ENCODE assay signal across 17 cellular contexts in the genomic region with DNA sequence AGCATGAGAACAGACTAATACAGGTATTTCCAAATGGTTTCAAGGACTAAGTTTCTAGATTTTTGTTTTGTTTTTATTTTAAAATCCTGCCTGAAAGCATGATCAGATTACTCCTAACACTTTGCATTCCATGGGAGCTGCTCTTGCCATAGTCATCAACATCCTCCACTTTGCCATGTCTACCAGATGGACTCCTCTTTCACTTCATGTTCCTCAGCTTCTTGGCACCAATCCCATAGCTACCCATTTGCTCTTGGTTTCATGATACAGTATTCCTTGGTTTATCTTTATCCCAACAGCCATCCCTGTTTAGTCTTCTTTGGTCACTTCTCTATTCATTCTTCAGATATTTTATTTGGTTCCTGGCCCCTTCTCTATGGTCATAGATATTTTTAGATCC.
DNase-seq lines count a peak whose midpoint lies in the region; ATAC-seq and TF ChIP-seq lines count a peak whose summit lies in the region.
"Had no signal": no experiment of that assay in that cellular context is flagged by ENCODE, and none has a peak within 500 bp of the region (broad histone marks: within the 10 kb centered on the region; RNA-seq: fewer than 3 reads in every experiment).

No MANE protein-coding gene starts in this region.

- no peaks in the 10 kb centered on the region for H3K36me3 ChIP-seq in neural progenitor cell

- H3K36me3 Mint-ChIP-seq in activated naive CD8-positive, alpha-beta T cell treated with anti-CD3 and anti-CD28 coated beads for 36 hours = peaks cover 59% of the 10 kb centered on the region
- peaks cover 9% of the 10 kb centered on the region for H3K36me3 Mint-ChIP-seq in neural progenitor cell

- no peak overlapping the region for H3K4me2 ChIP-seq in neural progenitor cell

- H3K4me1 Mint-ChIP-seq in activated naive CD8-positive, alpha-beta T cell treated with anti-CD3 and anti-CD28 coated beads for 36 hours = peaks cover 14% of the 10 kb centered on the region
- no peaks in the 10 kb centered on the region for H3K4me1 Mint-ChIP-seq in neural progenitor cell

- H3K79me2 ChIP-seq in neural progenitor cell (ENCODE audit: low read depth) = no peaks in the 10 kb centered on the region

- H2AFZ ChIP-seq in neural progenitor cell (replicated peaks) = no peak overlapping the region

- H3K9ac ChIP-seq in neural progenitor cell = no peak overlapping the region

- H3K9me3 Mint-ChIP-seq in activated naive CD8-positive, alpha-beta T cell treated with anti-CD3 and anti-CD28 coated beads for 36 hours = peaks cover 8% of the 10 kb centered on the region
- H3K9me3 Mint-ChIP-seq in neural progenitor cell = peaks cover 2% of the 10 kb centered on the region

- H3K4me3 ChIP-seq in AG04450 (ENCODE audit: low read depth, low read length) (no peak overlapping the region), neural progenitor cell (no peak overlapping the region)
- H3K4me3 ChIP-seq: heart left ventricle, psoas muscle had no signal

- TF ChIP-seq CTCF in AG04450 (IDR thresholded peaks at IDR 0.05; ENCODE audit: low read depth, low read length) (no peak), foreskin keratinocyte (conservative IDR thresholded peaks at IDR 0.05) (no peak), neural progenitor cell (IDR thresholded peaks at IDR 0.05) (no peak)

- no peak overlapping the region for H3K4me3 Mint-ChIP-seq in activated naive CD8-positive, alpha-beta T cell treated with anti-CD3 and anti-CD28 coated beads for 36 hours
- H3K4me3 Mint-ChIP-seq in neural progenitor cell = no peak overlapping the region

- no peaks in the 10 kb centered on the region for H3K9me3 ChIP-seq in AG04450 (ENCODE audit: control insufficient read depth, insufficient read depth, low read length)
- no peaks in the 10 kb centered on the region for H3K9me3 ChIP-seq in neural progenitor cell (ENCODE audit: low read depth)
- H3K9me3 ChIP-seq: heart left ventricle, psoas muscle had no signal

- no peaks in the 10 kb centered on the region for H3K4me1 ChIP-seq in foreskin keratinocyte
- no peaks in the 10 kb centered on the region for H3K4me1 ChIP-seq in neural progenitor cell
- H3K4me1 ChIP-seq: psoas muscle had no signal

- CTCF ChIA-PET in AG04450 (lab: Charles Lee) = interaction anchor here (0.7 to 1.0 kb wide), 2 partner anchors 64 to 131 kb away, joined by 3 to 5 read pairs; no protein-coding TSS in a partner anchor

- no peaks in the 10 kb centered on the region for H3K27me3 Mint-ChIP-seq in activated naive CD8-positive, alpha-beta T cell treated with anti-CD3 and anti-CD28 coated beads for 36 hours
- H3K27me3 Mint-ChIP-seq in neural progenitor cell (ENCODE audit: insufficient read depth, low read depth) = no peaks in the 10 kb centered on the region

- POLR2A ChIA-PET in AG04450 (lab: Yijun Ruan, JAX) = no interaction called here

- peak overlapping the region; percentile 13 for H3K27ac Mint-ChIP-seq in activated naive CD8-positive, alpha-beta T cell treated with anti-CD3 and anti-CD28 coated beads for 36 hours
- H3K27ac Mint-ChIP-seq in neural progenitor cell = no peak overlapping the region

- no peaks in the 10 kb centered on the region for H4K20me1 ChIP-seq in neural progenitor cell (ENCODE audit: low read depth)

- H3F3A ChIP-seq in neural progenitor cell (ENCODE audit: low read depth) = no peaks in the 10 kb centered on the region

- H3K27me3 ChIP-seq in AG04450 (ENCODE audit: control insufficient read depth, insufficient read depth, low read length) (no peaks in the 10 kb centered on the region), foreskin keratinocyte (no peaks in the 10 kb centered on the region), neural progenitor cell (no peaks in the 10 kb centered on the region)
- H3K27me3 ChIP-seq: heart left ventricle had no signal

- DNase-seq in AG04450 (ENCODE audit: low read depth, low spot score) (no peak), EH (ENCODE audit: low read depth) (peak; percentile 80), foreskin keratinocyte (peak in 1 of 2 donors; percentile 20), mucosa of gallbladder (ENCODE audit: low spot score) (no peak), RPMI8226 (no peak), neural progenitor cell (ENCODE audit: low spot score) (no peak)
- no peak for DNase-seq in activated naive CD8-positive, alpha-beta T cell treated with anti-CD3 and anti-CD28 coated beads for 36 hours
- DNase-seq: activated CD4-positive, alpha-beta T cell treated with anti-CD3 and anti-CD28 coated beads, Interleukin-2, amount 50 U/mL, for 4 hours; activated naive CD4-positive, alpha-beta T cell; cerebellar nuclear complex; DMS79 treated with DMSO at 0.1 percent for 48 hours; heart left ventricle; NCI-H2029 treated with DMSO at 0.1 percent for 48 hours; psoas muscle; Right ventricle myocardium superior; stimulated activated CD4-positive, alpha-beta T cell treated with anti-CD3 and anti-CD28 coated beads, Interleukin-15, amount 100 ng/mL, for 24 hours had no signal

- ATAC-seq in foreskin keratinocyte = no peak
- ATAC-seq in HG03520 (IDR thresholded peaks at IDR 0.05; ENCODE audit: unreplicated experiment) = no peak
- ATAC-seq: heart left ventricle, psoas muscle had no signal

- peak overlapping the region; percentile 86 for H3K27ac ChIP-seq in AG04450 (ENCODE audit: low read depth, low read length)
- peak overlapping the region; percentile 56 for H3K27ac ChIP-seq in foreskin keratinocyte
- H3K27ac ChIP-seq in neural progenitor cell = no peak overlapping the region
- H3K27ac ChIP-seq: heart left ventricle, psoas muscle had no signal
